Comparison of ENCODE assay signal across 27 cellular contexts in the genomic region with DNA sequence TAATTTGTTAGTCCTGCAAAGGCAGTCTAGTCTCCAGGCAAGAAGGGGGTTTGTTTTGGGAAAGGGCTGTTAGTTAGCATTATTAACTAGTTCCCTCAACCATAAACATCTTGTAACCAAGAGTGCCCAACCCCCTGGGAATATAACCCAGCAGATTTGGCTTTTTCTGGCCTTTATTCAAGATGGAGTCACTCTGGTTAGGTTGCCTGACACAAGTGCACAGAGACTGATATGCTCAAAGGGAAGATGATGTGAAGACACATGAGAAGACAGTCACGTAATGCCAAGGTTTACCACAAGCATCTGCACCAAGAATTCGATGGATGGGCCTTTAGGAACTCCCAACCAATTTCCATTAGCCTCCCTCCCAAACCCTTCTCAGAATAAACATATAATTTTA.
"Had no signal": no experiment of that assay in that cellular context is flagged by ENCODE, and none has a peak within 500 bp of the region (broad histone marks: within the 10 kb centered on the region; RNA-seq: fewer than 3 reads in every experiment).

No MANE protein-coding gene starts in this region.

- H3K36me3 Mint-ChIP-seq: mesothelial cell of epicardium, naive B cell, natural killer cell, type B pancreatic cell had no signal

- H3K79me2 ChIP-seq: hepatocyte had no signal

- H2AFZ ChIP-seq: hepatocyte, neural progenitor cell had no signal

- H3K27ac Mint-ChIP-seq: mesothelial cell of epicardium; naive B cell; natural killer cell; nephron progenitor cell; neural progenitor cell; stimulated activated effector memory CD8-positive, alpha-beta T cell treated with anti-CD3 and anti-CD28 coated beads, Interleukin-12 subunit alpha, Interleukin-12 subunit beta, amount 100 ng/mL, for 72 hours; stimulated activated naive CD8-positive, alpha-beta T cell treated with anti-CD3 and anti-CD28 coated beads, Interleukin-15, Interleukin-2, amounts not matched to agents 100 ng/mL and 50 ng/mL, for 24 hours; type B pancreatic cell had no signal

- H3K27me3 Mint-ChIP-seq: naive B cell, type B pancreatic cell had no signal

- ATAC-seq: natural killer cell; right cardiac atrium; sciatic nerve; stimulated activated effector memory CD8-positive, alpha-beta T cell treated with anti-CD3 and anti-CD28 coated beads, Interleukin-12 subunit alpha, Interleukin-12 subunit beta, amount 100 ng/mL, for 72 hours had no signal

- H3K9me3 ChIP-seq: left ventricle myocardium inferior, neutrophil, ovary, prostate gland, suprapubic skin, thoracic aorta, tibial nerve, uterus had no signal

- H3K9me3 Mint-ChIP-seq: naive B cell; natural killer cell; stimulated activated effector memory CD8-positive, alpha-beta T cell treated with anti-CD3 and anti-CD28 coated beads, Interleukin-12 subunit alpha, Interleukin-12 subunit beta, amount 100 ng/mL, for 72 hours; stimulated activated naive CD8-positive, alpha-beta T cell treated with anti-CD3 and anti-CD28 coated beads, Interleukin-15, Interleukin-2, amounts not matched to agents 100 ng/mL and 50 ng/mL, for 24 hours; type B pancreatic cell had no signal

- H3K4me2 ChIP-seq: hepatocyte, neural progenitor cell had no signal

- H3K4me3 ChIP-seq: hepatocyte, left ventricle myocardium inferior, lung, neural progenitor cell, ovary, prostate gland, skin epidermis, suprapubic skin, thoracic aorta, tibial nerve, uterus had no signal

- H3K36me3 ChIP-seq: left ventricle myocardium inferior, neural progenitor cell, neutrophil, ovary, prostate gland, suprapubic skin, thoracic aorta, tibial nerve, uterus had no signal

- H3K4me3 Mint-ChIP-seq: mesothelial cell of epicardium; naive B cell; natural killer cell; nephron progenitor cell; neural progenitor cell; stimulated activated effector memory CD8-positive, alpha-beta T cell treated with anti-CD3 and anti-CD28 coated beads, Interleukin-12 subunit alpha, Interleukin-12 subunit beta, amount 100 ng/mL, for 72 hours; stimulated activated naive CD8-positive, alpha-beta T cell treated with anti-CD3 and anti-CD28 coated beads, Interleukin-15, Interleukin-2, amounts not matched to agents 100 ng/mL and 50 ng/mL, for 24 hours; type B pancreatic cell had no signal

- H3K9ac ChIP-seq: neural progenitor cell had no signal

- H3K4me1 ChIP-seq: prostate gland, uterus had no signal

- DNase-seq: islet precursor cell; left ventricle myocardium inferior; mesendoderm; naive B cell; natural killer cell; nephron progenitor cell; occipital lobe; ovary; retina; right cardiac atrium; stimulated activated CD4-positive, alpha-beta T cell treated with anti-CD3 and anti-CD28 coated beads, Interleukin-4, amount 100 ng/mL, for 24 hours; stimulated activated naive CD4-positive, alpha-beta T cell; uterus had no signal

- H3K27me3 ChIP-seq: hepatocyte, neutrophil, ovary, suprapubic skin, tibial nerve, uterus had no signal

- H3K27ac ChIP-seq: hepatocyte, left ventricle myocardium inferior, neural progenitor cell, neutrophil, ovary, suprapubic skin, thoracic aorta, tibial nerve, uterus had no signal
